Comparison of ENCODE assay signal across 10 cellular contexts in genomic region chr7:43164757-43165156, GRCh38. TPM values are rescaled to one million over a fixed set of nuclear protein-coding genes. Genes with fewer than 3 reads are reported as not detected.
A peak's percentile ranks its signal among the peaks of the same experiment; 100 is the strongest.
DNase-seq lines count a peak whose midpoint lies in the region; ATAC-seq, FAIRE-seq and TF ChIP-seq lines count a peak whose summit lies in the region.
"Had no signal": no experiment of that assay in that cellular context is flagged by ENCODE, and none has a peak within 500 bp of the region (broad histone marks: within the 10 kb centered on the region; RNA-seq: fewer than 3 reads in every experiment).

No MANE protein-coding gene starts in this region.

- no peaks in the 10 kb centered on the region for H3K27me3 ChIP-seq in keratinocyte (ENCODE audit: control insufficient read depth, extremely low read depth, insufficient read depth, low read length)

- no peaks in the 10 kb centered on the region for H3K9me3 ChIP-seq in keratinocyte (ENCODE audit: control insufficient read depth, low read depth, low read length)

- H3K9ac ChIP-seq in keratinocyte (ENCODE audit: control insufficient read depth, extremely low read depth, insufficient read depth, low read length) = no peak overlapping the region

- DNase-seq in DMS53 (lab: John Stamatoyannopoulos, UW) (peak; percentile 43), DMS53 treated with DMSO at 0.1 percent for 48 hours (lab: John Stamatoyannopoulos, UW; ENCODE audit: unreplicated experiment) (no peak), RWPE1 (ENCODE audit: low spot score) (peak; percentile 96), keratinocyte (ENCODE audit: low read depth, low spot score) (peak; percentile 88), NK-92 (lab: John Stamatoyannopoulos, UW; ENCODE audit: unreplicated experiment) (no peak), NCI-H2081 (lab: John Stamatoyannopoulos, UW) (no peak), germinal center (ENCODE audit: low spot score) (no peak)
- DNase-seq: right cardiac atrium had no signal

- dilution Hi-C loops in keratinocyte (cut with MboI; ENCODE audit: extremely low pct_ligation_motif_present, low sequenced_read_pairs) = no loop called here

- no peak overlapping the region for H2AFZ ChIP-seq in keratinocyte (ENCODE audit: control insufficient read depth, low read length)

- H3K4me2 ChIP-seq in keratinocyte (ENCODE audit: control insufficient read depth, extremely low read depth, insufficient read depth, low read depth, low read length) = peak overlapping the region; percentile 0

- peak; percentile 99 for ATAC-seq in HG02884 (IDR thresholded peaks at IDR 0.05; ENCODE audit: unreplicated experiment)

- POLR2A ChIA-PET in RWPE1 (lab: Yijun Ruan, JAX; ENCODE audit: low non-redundant PET) = interaction anchor here (0.6 kb wide), 1 partner anchor 13 kb away, joined by 3 read pairs; no protein-coding TSS in a partner anchor

- H3K79me2 ChIP-seq in keratinocyte (ENCODE audit: control insufficient read depth, insufficient read depth, low read length) = no peaks in the 10 kb centered on the region

- TF ChIP-seq CTCF in RWPE1 (conservative IDR thresholded peaks at IDR 0.05; ENCODE audit: low read depth) (no peak), keratinocyte (optimal IDR thresholded peaks at IDR 0.05 in 1 of 3, IDR thresholded peaks at IDR 0.05 in 1 of 3, conservative IDR thresholded peaks at IDR 0.05 in 1 of 3; ENCODE audit: extremely low read depth in 1 of 3, insufficient read depth in 2 of 3, low read length in 3 of 3) (no peak)

- H3K36me3 ChIP-seq in keratinocyte (ENCODE audit: control insufficient read depth in 2 of 2, extremely low read depth in 1 of 2, insufficient read depth in 2 of 2, low read length in 2 of 2) = no peaks in the 10 kb centered on the region

- no peak overlapping the region for H3K4me3 ChIP-seq in keratinocyte (ENCODE audit: control insufficient read depth in 2 of 3, extremely low read depth in 1 of 3, insufficient read depth in 2 of 3, low read depth in 1 of 3, low read length in 3 of 3)

- FAIRE-seq in keratinocyte (lab: Jason Lieb, UNC) = peak; percentile 99

- no peaks in the 10 kb centered on the region for H4K20me1 ChIP-seq in keratinocyte (ENCODE audit: control insufficient read depth, extremely low read depth, insufficient read depth, low read length)

- CTCF ChIA-PET in RWPE1 (lab: Yijun Ruan, JAX) = interaction anchor here (0.6 kb wide), 2 partner anchors 33 to 579 kb away, joined by 4 to 5 read pairs; no protein-coding TSS in a partner anchor

- H3K27ac ChIP-seq in RWPE1 (peak overlapping the region; percentile 74), keratinocyte (ENCODE audit: control insufficient read depth, insufficient read depth, low read length) (peak overlapping the region; percentile 50)
- H3K27ac ChIP-seq: 22Rv1 had no signal

- no peaks in the 10 kb centered on the region for H3K9me1 ChIP-seq in keratinocyte (ENCODE audit: control insufficient read depth, extremely low read depth, insufficient read depth, low read length)

- peaks cover 11% of the 10 kb centered on the region for H3K4me1 ChIP-seq in keratinocyte (ENCODE audit: control insufficient read depth, extremely low read depth, insufficient read depth, low read length)

RNA-seq across cellular contexts. Expression of gene HECW1, which starts 52.3 kb away (rescaled TPM):
- polyA plus RNA-seq in keratinocyte = 0.01 to 0.04 TPM in 2 of 3 replicates, not detected in the other
- polyA plus RNA-seq in keratinocyte (2011; ENCODE audit: low read depth) = not detected
- not detected in 2 replicates for polyA plus RNA-seq in keratinocyte (2011; cell fraction: cytosol; rRNA removed)
- polyA plus RNA-seq in keratinocyte (2011; cell fraction: nucleus; rRNA removed) = 0.03 and 0.04 TPM in 2 replicates
- polyA plus RNA-seq in keratinocyte (2012; ENCODE audit: low replicate concordance) = not detected in 2 replicates
- not detected in 3 replicates for polyA minus RNA-seq in keratinocyte
- not detected for polyA minus RNA-seq in keratinocyte (2011; cell fraction: cytosol; rRNA and poly(A)+ RNA removed)
- not detected in 2 replicates for polyA minus RNA-seq in keratinocyte (2011; cell fraction: nucleus; rRNA and poly(A)+ RNA removed)

Comparison
In these comparisons a context has a peak if more than half of its experiments do, and no peak if none do; other contexts are left out.
1. DNase-seq: peak in DMS53 (single experiment), RWPE1 (single experiment) and keratinocyte (single experiment); none in DMS53 treated with DMSO at 0.1 percent for 48 hours (single experiment), NK-92 (single experiment), NCI-H2081 (0 of 2) and germinal center (single experiment).